In the genomic region with DNA sequence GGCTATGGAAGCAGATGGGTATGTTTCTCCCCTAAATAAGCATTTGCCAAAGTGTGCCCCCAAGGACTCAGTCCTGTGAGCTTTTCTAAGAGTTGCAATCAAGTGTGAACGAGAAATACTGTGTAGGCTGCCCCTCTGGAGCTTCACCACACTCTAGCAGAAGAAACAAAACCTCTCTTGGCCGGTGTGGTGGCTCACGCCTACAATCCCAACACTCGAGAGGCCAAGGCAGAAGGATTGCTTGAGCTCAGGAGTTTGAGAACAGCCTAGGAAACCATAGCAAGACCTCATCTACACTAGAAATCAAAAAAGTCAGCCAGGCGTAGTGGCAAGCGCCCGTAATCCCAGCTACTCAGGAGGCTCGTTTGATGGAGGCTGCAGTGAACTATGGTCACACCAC, we compare ENCODE assay signal across 19 cellular contexts. TPM values are rescaled to one million over a fixed set of nuclear protein-coding genes. Genes with fewer than 3 reads are reported as not detected.
DNase-seq lines count a peak whose midpoint lies in the region; ATAC-seq and TF ChIP-seq lines count a peak whose summit lies in the region.
"Had no signal": no experiment of that assay in that cellular context is flagged by ENCODE, and none has a peak within 500 bp of the region (broad histone marks: within the 10 kb centered on the region; RNA-seq: fewer than 3 reads in every experiment).

No MANE protein-coding gene starts in this region.

- H3K9me2 ChIP-seq in HCT116 (ENCODE audit: insufficient read depth): no peaks in the 10 kb centered on the region

- peak overlapping the region; percentile 86 for H3K4me2 ChIP-seq in HCT116 (ENCODE audit: low read length)

- H3K27me3 Mint-ChIP-seq in WTC11 (ENCODE audit: low read depth): peaks cover 87% of the 10 kb centered on the region
- H3K27me3 Mint-ChIP-seq: CD4-positive, alpha-beta T cell; dendritic cell treated with granulocyte-macrophage colony-stimulating factor and Interleukin-4, amounts not matched to agents 40 ng/mL and 50 ng/mL, for 4 days; memory B cell had no signal

- no peak overlapping the region for H3K27ac Mint-ChIP-seq in WTC11
- H3K27ac Mint-ChIP-seq: neural progenitor cell had no signal

- H3K9me3 ChIP-seq in HCT116 (ENCODE audit: control insufficient read depth in 1 of 2, insufficient read depth in 1 of 2, low read depth in 1 of 2, low read length in 2 of 2) (no peaks in the 10 kb centered on the region), WERI-Rb-1 (ENCODE audit: severe bottlenecking) (no peaks in the 10 kb centered on the region), transverse colon (no peaks in the 10 kb centered on the region)

- H3K36me3 ChIP-seq in HCT116 (ENCODE audit: control insufficient read depth in 1 of 2, insufficient read depth in 2 of 2, low read length in 2 of 2) (no peaks in the 10 kb centered on the region), WERI-Rb-1 (peaks cover 16% of the 10 kb centered on the region), transverse colon (no peaks in the 10 kb centered on the region)
- H3K36me3 ChIP-seq: neural progenitor cell had no signal

- H3K4me3 ChIP-seq in HCT116 (replicated peaks in 1 of 2; ENCODE audit: low read depth in 1 of 2, low read length in 2 of 2) (no peak overlapping the region), WERI-Rb-1 (ENCODE audit: low read depth, low read length) (no peak overlapping the region), transverse colon (no peak overlapping the region)
- H3K4me3 ChIP-seq: neural progenitor cell had no signal

- H3K79me2 ChIP-seq in HCT116 (ENCODE audit: insufficient read depth, low read length): peaks cover 99% of the 10 kb centered on the region

- DNase-seq in HCT116 (ENCODE audit: low read depth, low spot score): no peak
- no peak for DNase-seq in WERI-Rb-1
- peak; percentile 2 to 22 for DNase-seq in left colon
- no peak for DNase-seq in transverse colon
- no peak for DNase-seq in WTC11 (ENCODE audit: low spot score)
- no peak for DNase-seq in HK-2 (ENCODE audit: unreplicated experiment)
- DNase-seq: activated CD4-positive, alpha-beta T cell treated with anti-CD3 and anti-CD28 coated beads for 4 hours; activated CD8-positive, alpha-beta memory T cell treated with anti-CD3 and anti-CD28 coated beads, Interleukin-2, amount 50 U/mL, for 4 hours; activated naive CD4-positive, alpha-beta T cell treated with Interleukin-2 at 50 U/mL for 16 hours; CD4-positive, alpha-beta T cell; DMS79; NCI-H1436; NCI-H345; retina; T1000 had no signal

- H3K27ac ChIP-seq in HCT116 (ENCODE audit: low read depth, low read length) (peak overlapping the region; percentile 82; the same call in 1 of the 2 replicates), WERI-Rb-1 (peak overlapping the region; percentile 71), transverse colon (peak overlapping the region; percentile 93 to 98 (median 95))
- H3K27ac ChIP-seq: neural progenitor cell had no signal

- ATAC-seq in HCT116 (no peak), left colon (no peak), WTC11 (no peak), HG02973 (IDR thresholded peaks at IDR 0.05; ENCODE audit: unreplicated experiment) (no peak)

- no peaks in the 10 kb centered on the region for H3K9me3 Mint-ChIP-seq in WTC11
- H3K9me3 Mint-ChIP-seq: CD4-positive, alpha-beta T cell; dendritic cell treated with granulocyte-macrophage colony-stimulating factor and Interleukin-4, amounts not matched to agents 40 ng/mL and 50 ng/mL, for 4 days; memory B cell; neural progenitor cell had no signal

- CTCF ChIA-PET in HCT116 (lab: Charles Lee): no interaction called here
- CTCF ChIA-PET in WTC11 (lab: Charles Lee): interaction anchor here (1.5 kb wide), 1 partner anchor 19 kb away, joined by 4 read pairs; no protein-coding TSS in a partner anchor

- no peak overlapping the region for H2AFZ ChIP-seq in HCT116 (ENCODE audit: low read depth, low read length, poor library complexity, severe bottlenecking)
- H2AFZ ChIP-seq: neural progenitor cell had no signal

- H3K4me1 ChIP-seq in HCT116 (ENCODE audit: control insufficient read depth in 1 of 2, insufficient read depth in 2 of 2, low read length in 2 of 2): peaks cover 50 to 87% of the 10 kb centered on the region in 2 experiments
- H3K4me1 ChIP-seq in transverse colon: peaks cover 48 to 91% (median 65%) of the 10 kb centered on the region in 4 donors

- RAD21 ChIA-PET in HCT116 (lab: Charles Lee; ENCODE audit: low non-redundant PET in 1 of 2, low total read pairs in 2 of 2, uncharacterized antibody in 2 of 2, unreplicated experiment in 2 of 2): no interaction called here

- BruUV-seq in HCT116 (replicated peaks; lab: Mats Ljungman, UMichigan): no TSS peak

- no peak for TF ChIP-seq EP300 in transverse colon (IDR thresholded peaks at IDR 0.05; ENCODE audit: low read depth)

- TF ChIP-seq CTCF in HCT116 (IDR thresholded peaks at IDR 0.05 in 2 of 3, conservative IDR thresholded peaks at IDR 0.05 in 1 of 3; ENCODE audit: borderline replicate concordance in 1 of 3, insufficient read depth in 1 of 3, low read depth in 2 of 3, low read length in 2 of 3) (no peak), WERI-Rb-1 (IDR thresholded peaks at IDR 0.05; ENCODE audit: low read depth, low read length) (no peak), transverse colon (IDR thresholded peaks at IDR 0.05) (no peak), WTC11 (IDR thresholded peaks at IDR 0.05) (no peak)

- in situ Hi-C loops in transverse colon (cut with MboI; ENCODE audit: low pct_ligation_motif_present in 1 of 4, low pct_unique_long_range_greater_than_20kb in 1 of 4, low sequenced_read_pairs in 3 of 4): no loop called here

- no peak for TF ChIP-seq RAD21 in HCT116 (IDR thresholded peaks at IDR 0.05; ENCODE audit: low read depth)

- H3K27me3 ChIP-seq in HCT116 (ENCODE audit: insufficient read depth, low read length) (no peaks in the 10 kb centered on the region), WERI-Rb-1 (ENCODE audit: insufficient read depth, low read depth, severe bottlenecking) (no peaks in the 10 kb centered on the region), transverse colon (no peaks in the 10 kb centered on the region)

- TF ChIP-seq POLR2A in HCT116 (IDR thresholded peaks at IDR 0.05; ENCODE audit: borderline replicate concordance, extremely low read depth, insufficient read depth, insufficient read length): no peak
- TF ChIP-seq POLR2A in transverse colon (IDR thresholded peaks at IDR 0.05): no peak

- peak overlapping the region; percentile 69 for H3K9ac ChIP-seq in HCT116 (ENCODE audit: low read length)
- H3K9ac ChIP-seq: neural progenitor cell had no signal

- H4K20me1 ChIP-seq in HCT116 (ENCODE audit: insufficient read depth): peaks cover 28% of the 10 kb centered on the region; the same call in 1 of the 2 replicates

- 91 to 100% methylated on average over 1 to 8 of the region's 8 CpGs for WGBS in transverse colon (ENCODE audit: low coverage in 1 of 2), 2 donors

- no peaks in the 10 kb centered on the region for H3K36me3 Mint-ChIP-seq in WTC11

- H3K4me3 Mint-ChIP-seq in WTC11: no peak overlapping the region
- H3K4me3 Mint-ChIP-seq: CD4-positive, alpha-beta T cell; dendritic cell treated with granulocyte-macrophage colony-stimulating factor and Interleukin-4, amounts not matched to agents 40 ng/mL and 50 ng/mL, for 4 days; neural progenitor cell had no signal

- H3K4me1 Mint-ChIP-seq in WTC11: peaks cover 40% of the 10 kb centered on the region

- intact Hi-C loops in HCT116 (cut with micrococcal nuclease) (loop anchor here (5.0 kb wide), 1 partner anchor 36 kb away; no protein-coding TSS in a partner anchor), left colon (cut with DNase I, micrococcal nuclease) (no loop called here), transverse colon (cut with DNase I; ENCODE audit: low total_unique reads) (loop anchor here (5.0 kb wide), 1 partner anchor 279 kb away; no protein-coding TSS in a partner anchor)

- POLR2A ChIA-PET in HCT116 (lab: Charles Lee) (interaction anchor here (0.6 to 1.1 kb wide), 2 partner anchors 31 to 38 kb away, joined by 3 to 4 read pairs; no protein-coding TSS in a partner anchor), WTC11 (lab: Charles Lee) (no interaction called here)

TF ChIP-seq in WTC11, 78 proteins besides CTCF, POLR2A, EP300 and RAD21 (continues in another document):
- TF ChIP-seq, protein P1, sequence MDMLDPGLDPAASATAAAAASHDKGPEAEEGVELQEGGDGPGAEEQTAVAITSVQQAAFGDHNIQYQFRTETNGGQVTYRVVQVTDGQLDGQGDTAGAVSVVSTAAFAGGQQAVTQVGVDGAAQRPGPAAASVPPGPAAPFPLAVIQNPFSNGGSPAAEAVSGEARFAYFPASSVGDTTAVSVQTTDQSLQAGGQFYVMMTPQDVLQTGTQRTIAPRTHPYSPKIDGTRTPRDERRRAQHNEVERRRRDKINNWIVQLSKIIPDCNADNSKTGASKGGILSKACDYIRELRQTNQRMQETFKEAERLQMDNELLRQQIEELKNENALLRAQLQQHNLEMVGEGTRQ (CRISPR knock-in tag; IDR thresholded peaks at IDR 0.05): no peak
- TF ChIP-seq, protein P2, sequence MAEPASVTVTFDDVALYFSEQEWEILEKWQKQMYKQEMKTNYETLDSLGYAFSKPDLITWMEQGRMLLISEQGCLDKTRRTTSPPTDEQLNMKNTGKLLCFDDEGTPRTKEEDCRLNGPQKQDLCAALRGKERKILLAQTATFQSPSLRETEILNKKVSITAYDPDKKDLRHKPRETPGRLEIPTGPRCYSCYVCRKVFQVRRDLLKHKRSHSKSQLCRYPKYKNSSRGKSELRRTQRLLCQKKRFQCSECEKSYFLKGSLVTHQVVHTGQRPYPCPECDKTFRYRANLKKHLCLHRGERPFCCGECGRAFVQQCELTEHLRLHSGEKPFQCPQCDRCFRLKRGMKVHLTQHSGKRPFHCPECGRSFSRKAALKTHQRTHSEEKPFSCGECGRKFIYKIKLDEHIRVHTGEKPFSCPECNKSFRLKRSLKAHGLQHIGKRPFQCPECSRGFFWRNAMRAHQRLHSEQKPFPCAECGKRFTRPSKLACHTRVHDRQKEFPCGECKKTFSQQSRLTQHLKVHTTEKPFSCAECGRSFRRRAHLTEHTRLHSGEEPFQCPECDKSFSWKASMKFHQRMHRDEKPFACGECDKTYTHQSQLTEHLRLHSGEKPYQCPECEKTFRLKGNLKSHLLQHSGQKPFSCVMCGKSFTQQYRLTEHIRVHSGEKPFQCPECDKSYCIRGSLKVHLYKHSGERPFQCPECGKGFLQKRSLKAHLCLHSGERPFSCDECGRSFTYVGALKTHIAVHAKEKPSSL (CRISPR knock-in tag; conservative IDR thresholded peaks at IDR 0.05): no peak

RNA-seq across cellular contexts. Expression of a gene that starts 9.8 kb away (rescaled TPM):
- total RNA-seq in HCT116 (2021; ENCODE audit: unreplicated experiment) (55.0 TPM), left colon (10 to 100 TPM; 66.4 to 86.7 TPM), transverse colon (100 to 1,000 TPM in 2 of 4 donors, 10 to 100 TPM in 2; 46.6 to 126 (median 104) TPM), WTC11 (2021) (10.4 to 18.1 TPM (median 11.4 TPM) in 3 replicates)
- polyA plus RNA-seq in HCT116 (2012): 48.3 and 53.6 TPM in 2 replicates

RNA-seq across cellular contexts. Expression of a gene that starts 50.9 kb away (rescaled TPM):
- total RNA-seq in HCT116 (2021; ENCODE audit: unreplicated experiment): 57.8 TPM
- 36.7 and 38.8 TPM in 2 replicates for polyA plus RNA-seq in HCT116 (2012)
- total RNA-seq in left colon: 10 to 100 TPM; 62.3 to 66.4 TPM
- 100 to 1,000 TPM in 2 of 4 donors, 10 to 100 TPM in 2; 72.4 to 459 (median 146) TPM for total RNA-seq in transverse colon
- 22.8 to 45.2 TPM (median 26.8 TPM) in 3 replicates for total RNA-seq in WTC11 (2021)

Comparison
In these comparisons a context has a peak if more than half of its experiments do, and no peak if none do; other contexts are left out.
1. DNase-seq: peak in left colon (2 of 2); none in HCT116 (single experiment), WERI-Rb-1 (single experiment), transverse colon (single experiment), WTC11 (single experiment) and HK-2 (single experiment).
2. intact Hi-C loops: an anchor here in HCT116 (5.0 kb wide) and transverse colon (5.0 kb wide); none called in left colon.
3. Peak in every context shown above with its lines, with median percentiles within 50 percentile points of each other: H3K27ac ChIP-seq.